1 cellular context compared by ENCODE assay signal in genomic region chr17:8887834-8888703, GRCh38.
TF ChIP-seq lines count a peak whose summit lies in the region.

No MANE protein-coding gene starts in this region.

TF ChIP-seq in GM23338, 12 proteins besides CTCF, POLR2A, EP300 and RAD21:
- no peak for TF ChIP-seq ZNF462 (CRISPR knock-in tag; IDR thresholded peaks at IDR 0.05)
- TF ChIP-seq CREB1 (CRISPR knock-in tag; IDR thresholded peaks at IDR 0.05; ENCODE audit: low read depth), result no peak
- TF ChIP-seq ZNF114 (CRISPR knock-in tag; IDR thresholded peaks at IDR 0.05), result no peak
- TF ChIP-seq ETS1 (IDR thresholded peaks at IDR 0.05), result no peak
- no peak for TF ChIP-seq POLR2AphosphoS5 (IDR thresholded peaks at IDR 0.05; ENCODE audit: low read depth)
- TF ChIP-seq EZH2phosphoT487 (IDR thresholded peaks at IDR 0.05; ENCODE audit: unreplicated experiment), result no peak
- no peak for TF ChIP-seq EZH2 (IDR thresholded peaks at IDR 0.05; ENCODE audit: low read depth, unreplicated experiment)
- no peak for TF ChIP-seq REST (IDR thresholded peaks at IDR 0.05; ENCODE audit: unreplicated experiment)
- no peak for TF ChIP-seq ZNF331 (CRISPR knock-in tag; IDR thresholded peaks at IDR 0.05; ENCODE audit: low read depth)
- TF ChIP-seq NANOG (IDR thresholded peaks at IDR 0.05; ENCODE audit: borderline replicate concordance), result no peak
- TF ChIP-seq STAT1 (IDR thresholded peaks at IDR 0.05; ENCODE audit: unreplicated experiment), result no peak
- no peak for TF ChIP-seq JUNB (IDR thresholded peaks at IDR 0.05; ENCODE audit: unreplicated experiment)
